8 cellular contexts compared by ENCODE assay signal in the genomic region with DNA sequence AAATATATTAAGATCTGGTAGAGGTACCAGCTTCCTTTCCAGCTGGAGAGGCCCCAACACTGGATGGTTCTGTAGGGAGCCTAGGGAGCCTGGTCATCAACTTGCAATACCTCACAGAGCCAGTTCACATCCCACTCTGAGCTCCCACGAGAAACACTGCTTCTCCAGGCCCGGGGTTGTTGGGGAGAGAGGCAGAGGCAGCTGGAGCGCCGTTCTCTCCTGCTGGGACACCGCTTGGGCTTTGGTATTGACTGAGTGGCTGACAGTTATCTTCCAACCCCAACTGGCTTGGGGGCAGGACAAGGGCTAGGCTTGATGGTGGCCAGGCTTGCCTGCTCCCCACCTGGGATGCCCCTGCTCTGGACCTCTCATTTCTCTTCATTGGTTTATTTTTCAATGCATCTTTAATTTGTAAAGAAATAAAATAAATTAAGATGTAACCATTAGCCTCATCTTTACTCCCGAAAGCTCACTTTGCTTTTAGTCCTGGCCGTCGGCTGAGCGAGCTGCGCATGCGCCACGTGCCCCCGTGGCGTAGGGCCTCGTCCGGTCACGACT. TPM values are rescaled to one million over a fixed set of nuclear protein-coding genes. Genes with fewer than 3 reads are reported as not detected.
DNase-seq lines count a peak whose midpoint lies in the region; ATAC-seq, FAIRE-seq and TF ChIP-seq lines count a peak whose summit lies in the region.

No MANE protein-coding gene starts in this region.

- in situ Hi-C loops in ACHN (cut with HindIII; ENCODE audit: low pct_ligation_motif_present, low pct_unique_long_range_greater_than_20kb, low sequenced_read_pairs): no loop called here
- in situ Hi-C loops in astrocyte of the spinal cord (cut with HindIII; ENCODE audit: low sequenced_read_pairs): no loop called here

- H3K4me3 ChIP-seq in astrocyte of the spinal cord (ENCODE audit: low read depth, low read length): peak overlapping the region; percentile 82
- peak overlapping the region; percentile 87 for H3K4me3 ChIP-seq in iPS-18a (ENCODE audit: low read length)
- H3K4me3 ChIP-seq in small intestine (ENCODE audit: low read depth in 1 of 2, low read length in 2 of 2): peak overlapping the region; percentile 76 to 82

- peaks cover 34% of the 10 kb centered on the region for H3K36me3 ChIP-seq in iPS-18a (ENCODE audit: control insufficient read depth, low read depth, low read length)
- peaks cover 6 to 13% of the 10 kb centered on the region in 2 donors for H3K36me3 ChIP-seq in small intestine (ENCODE audit: control insufficient read depth in 2 of 2, insufficient read depth in 2 of 2, low read length in 2 of 2)

- 18 to 25% (median 23%) methylated on average over 17 of the region's 17 CpGs for WGBS in small intestine, 3 donors

- H3K27ac ChIP-seq in iPS-18a (ENCODE audit: low read length) (no peak overlapping the region), small intestine (ENCODE audit: low read depth in 1 of 2, low read length in 1 of 2) (peak overlapping the region; percentile 95 to 96)

- H3K9ac ChIP-seq in iPS-18a (ENCODE audit: low read length): peak overlapping the region; percentile 67

- no peak for FAIRE-seq in small intestine (lab: Jason Lieb, UNC)

- H3K4me1 ChIP-seq in iPS-18a (ENCODE audit: control insufficient read depth, low read depth, low read length) (peaks cover 10% of the 10 kb centered on the region), small intestine (ENCODE audit: control insufficient read depth in 2 of 2, insufficient read depth in 1 of 2, low read depth in 1 of 2, low read length in 1 of 2) (peaks cover 2 to 3% of the 10 kb centered on the region in 2 donors)

- ATAC-seq in GM18499 (IDR thresholded peaks at IDR 0.05; ENCODE audit: insufficient read depth, unreplicated experiment) (peak; percentile 23), HG03097 (IDR thresholded peaks at IDR 0.05; ENCODE audit: low FRiP score, unreplicated experiment) (peak; percentile 15)

- peak; percentile 84 for DNase-seq in ACHN
- peak; percentile 76 for DNase-seq in RKO (ENCODE audit: low spot score)
- DNase-seq in astrocyte of the spinal cord (ENCODE audit: low read depth, low spot score): no peak
- DNase-seq in small intestine: peak; percentile 64
- no peak for DNase-seq in NCI-H187 treated with DMSO at 0.1 percent for 48 hours (lab: John Stamatoyannopoulos, UW)

- H3K9me3 ChIP-seq in iPS-18a (ENCODE audit: control insufficient read depth, low read depth, low read length) (no peaks in the 10 kb centered on the region), small intestine (ENCODE audit: control insufficient read depth, low read depth) (no peaks in the 10 kb centered on the region)

- H3K27me3 ChIP-seq in iPS-18a (ENCODE audit: control insufficient read depth, insufficient read depth, low read length): no peaks in the 10 kb centered on the region
- no peaks in the 10 kb centered on the region for H3K27me3 ChIP-seq in small intestine (ENCODE audit: control insufficient read depth in 2 of 2, insufficient read depth in 2 of 2, low read length in 2 of 2)

- TF ChIP-seq CTCF in astrocyte of the spinal cord (IDR thresholded peaks at IDR 0.05; ENCODE audit: low read depth, low read length): no peak

RNA-seq across cellular contexts. Expression of a gene that starts 10.0 kb away (rescaled TPM):
- 10 to 100 TPM; 76.5 to 87.0 (median 82.4) TPM for polyA plus RNA-seq in small intestine

RNA-seq across cellular contexts. Expression of a gene that starts 13.6 kb away (rescaled TPM):
- 100 to 1,000 TPM in 2 of 3 donors, 10 to 100 TPM in 1; 44.5 to 465 (median 214) TPM for polyA plus RNA-seq in small intestine

RNA-seq across cellular contexts. Expression of a gene that starts 27.6 kb away (rescaled TPM):
- 10 to 100 TPM; 35.3 to 41.5 (median 35.7) TPM for polyA plus RNA-seq in small intestine

RNA-seq across cellular contexts. Expression of a gene that starts 39.6 kb away (rescaled TPM):
- 10 to 100 TPM in 1 of 3 donors, 1 to 10 TPM in 2; 2.2 to 10.2 (median 7.6) TPM for polyA plus RNA-seq in small intestine

Comparison
In these comparisons a context has a peak if more than half of its experiments do, and no peak if none do; other contexts are left out.
1. DNase-seq: peak in ACHN (single experiment), RKO (single experiment) and small intestine (single experiment); none in astrocyte of the spinal cord (single experiment) and NCI-H187 treated with DMSO at 0.1 percent for 48 hours (single experiment).
2. Peak in every context shown above with its lines, with median percentiles within 50 percentile points of each other: H3K4me3 ChIP-seq.